Comparison of ENCODE assay signal across 10 cellular contexts in genomic region chr1:32759521-32759980, GRCh38. TPM values are rescaled to one million over a fixed set of nuclear protein-coding genes. Genes with fewer than 3 reads are reported as not detected.
DNase-seq lines count a peak whose midpoint lies in the region; ATAC-seq and TF ChIP-seq lines count a peak whose summit lies in the region.
"Had no signal": no experiment of that assay in that cellular context is flagged by ENCODE, and none has a peak within 500 bp of the region (broad histone marks: within the 10 kb centered on the region; RNA-seq: fewer than 3 reads in every experiment).

No MANE protein-coding gene starts in this region.

- H3K9me3 ChIP-seq in KOPT-K1 (ENCODE audit: insufficient read depth, low read length, poor library complexity, severe bottlenecking) (no peaks in the 10 kb centered on the region), colonic mucosa (no peaks in the 10 kb centered on the region), mucosa of descending colon (no peaks in the 10 kb centered on the region), right atrium auricular region (no peaks in the 10 kb centered on the region)

- intact Hi-C loops in colonic mucosa (cut with DNase I) (no loop called here), mucosa of descending colon (cut with DNase I, micrococcal nuclease) (no loop called here)

- H3K36me3 ChIP-seq in KOPT-K1 (ENCODE audit: insufficient read depth, low read length) (no peaks in the 10 kb centered on the region), colonic mucosa (peaks cover under 1% of the 10 kb centered on the region), mucosa of descending colon (ENCODE audit: low read depth) (no peaks in the 10 kb centered on the region), right atrium auricular region (no peaks in the 10 kb centered on the region)

- H3K4me1 ChIP-seq in colonic mucosa: peaks cover 28% of the 10 kb centered on the region
- H3K4me1 ChIP-seq in mucosa of descending colon (ENCODE audit: low read depth): peaks cover 73% of the 10 kb centered on the region
- peaks cover 0 to 23% of the 10 kb centered on the region in 2 donors for H3K4me1 ChIP-seq in right atrium auricular region

- peak; percentile 38 for DNase-seq in A172 (ENCODE audit: low spot score)
- DNase-seq in colonic mucosa: peak; percentile 87
- DNase-seq in mucosa of descending colon: peak; percentile 79 to 82 (median 80)
- DNase-seq in right atrium auricular region (ENCODE audit: low spot score): no peak
- DNase-seq in hippocampal formation (lab: John Stamatoyannopoulos, UW): no peak
- DNase-seq: KG1; stimulated activated CD4-positive, alpha-beta T cell treated with anti-CD3 and anti-CD28 coated beads, Interleukin-1b, Interleukin-23, amount 100 ng/mL, for 48 hours had no signal

- ATAC-seq in mucosa of descending colon: peak; percentile 62
- no peak for ATAC-seq in HG02678 (IDR thresholded peaks at IDR 0.05; ENCODE audit: unreplicated experiment)
- no peak for ATAC-seq in GM18873 (IDR thresholded peaks at IDR 0.05; ENCODE audit: low FRiP score, unreplicated experiment)

- H3K27me3 ChIP-seq in colonic mucosa (no peaks in the 10 kb centered on the region), right atrium auricular region (no peaks in the 10 kb centered on the region)

- H3K27ac ChIP-seq in KOPT-K1 (ENCODE audit: low read depth, low read length, poor library complexity, severe bottlenecking): peak overlapping the region; percentile 26
- peak overlapping the region; percentile 91 for H3K27ac ChIP-seq in colonic mucosa
- H3K27ac ChIP-seq in right atrium auricular region: no peak overlapping the region

- TF ChIP-seq CTCF in colonic mucosa (IDR thresholded peaks at IDR 0.05): no peak
- TF ChIP-seq CTCF in mucosa of descending colon (IDR thresholded peaks at IDR 0.05): no peak
- no peak for TF ChIP-seq CTCF in right atrium auricular region (IDR thresholded peaks at IDR 0.05)

- peak overlapping the region; percentile 62 to 88 for H3K9ac ChIP-seq in colonic mucosa (ENCODE audit: low read depth in 2 of 2, low read length in 2 of 2)

- H3K4me3 ChIP-seq in colonic mucosa (no peak overlapping the region), mucosa of descending colon (no peak overlapping the region), right atrium auricular region (no peak overlapping the region)

RNA-seq across cellular contexts. Expression of gene SYNC, which starts 57.0 kb away (rescaled TPM):
- total RNA-seq in A172 (2014; rRNA removed; shearing (Covaris generic)): 39.9 and 51.3 TPM in 2 replicates
- total RNA-seq in colonic mucosa (10 to 100 TPM in 1 of 2 donors, 1 to 10 TPM in 1; 6.6 to 10.6 TPM), mucosa of descending colon (10 to 100 TPM; 14.3 to 19.2 (median 14.6) TPM), right atrium auricular region (10 to 100 TPM; 19.0 to 32.8 TPM)

RNA-seq across cellular contexts. Expression of gene YARS1, which starts 57.6 kb away (rescaled TPM):
- total RNA-seq in A172 (2014; rRNA removed; shearing (Covaris generic)): 63.4 and 79.1 TPM in 2 replicates
- total RNA-seq in colonic mucosa (100 to 1,000 TPM in 1 of 2 donors, 10 to 100 TPM in 1; 60.2 to 116 TPM), mucosa of descending colon (10 to 100 TPM; 47.0 to 66.7 (median 54.8) TPM), right atrium auricular region (10 to 100 TPM; 23.3 to 33.1 TPM)

RNA-seq across cellular contexts. Expression of gene S100PBP, which starts 57.9 kb away (rescaled TPM):
- total RNA-seq in A172 (2014; rRNA removed; shearing (Covaris generic)): 20.0 and 20.4 TPM in 2 replicates
- 10 to 100 TPM; 19.0 to 24.9 TPM for total RNA-seq in colonic mucosa
- total RNA-seq in mucosa of descending colon: 10 to 100 TPM; 23.7 to 38.8 (median 31.0) TPM
- total RNA-seq in right atrium auricular region: 10 to 100 TPM in 1 of 2 donors, 1 to 10 TPM in 1; 5.7 to 10.8 TPM

Comparison
In these comparisons a context has a peak if more than half of its experiments do, and no peak if none do; other contexts are left out.
1. DNase-seq: peak in A172 (single experiment), colonic mucosa (single experiment) and mucosa of descending colon (3 of 3); none in right atrium auricular region (single experiment) and hippocampal formation (0 of 2).
2. H3K27ac ChIP-seq: peak in KOPT-K1 (single experiment) and colonic mucosa (single experiment); none in right atrium auricular region (0 of 2).